Comparison of ENCODE assay signal across 28 cellular contexts in the genomic region with DNA sequence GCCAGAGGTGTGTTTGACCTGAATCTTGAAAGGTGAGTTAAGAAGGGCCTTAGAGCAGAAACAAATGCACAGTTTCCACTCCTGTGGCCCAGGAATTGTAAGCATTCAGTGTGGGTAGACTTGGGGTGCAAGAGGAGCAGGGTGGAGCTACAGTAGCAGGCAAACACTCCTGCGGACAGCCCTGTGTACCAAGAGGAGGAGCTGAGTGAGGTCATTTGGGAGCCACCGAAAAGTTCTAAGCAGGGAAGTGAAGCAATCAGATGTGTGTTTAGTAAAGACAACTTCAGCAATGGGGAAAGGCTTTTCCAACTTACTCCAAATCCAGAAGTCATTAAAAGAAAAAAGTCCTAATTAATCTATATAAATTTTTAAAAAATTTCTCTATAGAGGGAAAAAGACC.
"Had no signal": no experiment of that assay in that cellular context is flagged by ENCODE, and none has a peak within 500 bp of the region (broad histone marks: within the 10 kb centered on the region; RNA-seq: fewer than 3 reads in every experiment).

No MANE protein-coding gene starts in this region.

- H3K36me3 ChIP-seq: esophagus squamous epithelium, prostate gland, spleen, vagina had no signal

- FAIRE-seq: colon, endothelial cell of umbilical vein had no signal

- H3K27me3 ChIP-seq: esophagus squamous epithelium, heart right ventricle, spleen, tibial nerve, vagina had no signal

- H3K36me3 Mint-ChIP-seq: immature natural killer cell; naive thymus-derived CD4-positive, alpha-beta T cell; stimulated activated naive B cell treated with anti-CD40 and anti-IgM and Interleukin-4, amounts not matched to agents 10 μg/mL and 1 μg/mL and 100 μg/mL, for 72 hours had no signal

- H3K27me3 Mint-ChIP-seq: stimulated activated naive B cell treated with anti-CD40 and anti-IgM and Interleukin-4, amounts not matched to agents 10 μg/mL and 1 μg/mL and 100 μg/mL, for 72 hours; stimulated activated naive CD8-positive, alpha-beta T cell treated with anti-CD3 and anti-CD28 coated beads, Interleukin-15, Interleukin-2, amounts not matched to agents 100 ng/mL and 50 ng/mL, for 24 hours had no signal

- H3K4me1 ChIP-seq: prostate gland had no signal

- DNase-seq: effector CD8-positive, alpha-beta T cell; esophagus squamous epithelium; foreskin melanocyte; glutamatergic neuron; heart right ventricle; hypothalamus; immature natural killer cell; islet precursor cell; kidney glomerular epithelial cell; left colon; mammary epithelial cell; mesendoderm; midbrain; naive thymus-derived CD4-positive, alpha-beta T cell; nucleus accumbens; right cardiac atrium; spleen; stimulated activated CD4-positive, alpha-beta T cell treated with anti-CD3 and anti-CD28 coated beads, Interleukin-4, amount 100 ng/mL, for 4 hours; stimulated activated naive B cell treated with anti-CD40 and anti-IgM and Interleukin-4, amounts not matched to agents 10 μg/mL and 1 μg/mL and 100 μg/mL, for 72 hours had no signal

- H3K9me3 Mint-ChIP-seq: stimulated activated naive B cell treated with anti-CD40 and anti-IgM and Interleukin-4, amounts not matched to agents 10 μg/mL and 1 μg/mL and 100 μg/mL, for 72 hours; stimulated activated naive CD8-positive, alpha-beta T cell treated with anti-CD3 and anti-CD28 coated beads, Interleukin-15, Interleukin-2, amounts not matched to agents 100 ng/mL and 50 ng/mL, for 24 hours had no signal

- H3K4me3 ChIP-seq: esophagus squamous epithelium, heart right ventricle, prostate gland, skin epidermis, spleen, thoracic aorta, tibial nerve, vagina had no signal

- ATAC-seq: heart right ventricle; left colon; naive thymus-derived CD4-positive, alpha-beta T cell; right cardiac atrium; stimulated activated naive B cell treated with anti-CD40 and anti-IgM and Interleukin-4, amounts not matched to agents 10 μg/mL and 1 μg/mL and 100 μg/mL, for 72 hours had no signal

- H3K4me3 Mint-ChIP-seq: immature natural killer cell; naive thymus-derived CD4-positive, alpha-beta T cell; nephron; stimulated activated naive B cell treated with anti-CD40 and anti-IgM and Interleukin-4, amounts not matched to agents 10 μg/mL and 1 μg/mL and 100 μg/mL, for 72 hours; stimulated activated naive CD8-positive, alpha-beta T cell treated with anti-CD3 and anti-CD28 coated beads, Interleukin-15, Interleukin-2, amounts not matched to agents 100 ng/mL and 50 ng/mL, for 24 hours had no signal

- H3K9me3 ChIP-seq: esophagus squamous epithelium, prostate gland, spleen, thoracic aorta, tibial nerve, vagina had no signal

- H3K27ac ChIP-seq: heart right ventricle, prostate gland, skin epidermis, spleen, thoracic aorta, tibial nerve, vagina had no signal

- H3K27ac Mint-ChIP-seq: immature natural killer cell; naive thymus-derived CD4-positive, alpha-beta T cell; nephron; stimulated activated naive B cell treated with anti-CD40 and anti-IgM and Interleukin-4, amounts not matched to agents 10 μg/mL and 1 μg/mL and 100 μg/mL, for 72 hours; stimulated activated naive CD8-positive, alpha-beta T cell treated with anti-CD3 and anti-CD28 coated beads, Interleukin-15, Interleukin-2, amounts not matched to agents 100 ng/mL and 50 ng/mL, for 24 hours had no signal

- H3K4me1 Mint-ChIP-seq: immature natural killer cell; naive thymus-derived CD4-positive, alpha-beta T cell; stimulated activated naive B cell treated with anti-CD40 and anti-IgM and Interleukin-4, amounts not matched to agents 10 μg/mL and 1 μg/mL and 100 μg/mL, for 72 hours had no signal
